In genomic region chrY:8544715-8545114, GRCh38 we compare ENCODE assay signal across 25 cellular contexts.
DNase-seq lines count a peak whose midpoint lies in the region; ATAC-seq, FAIRE-seq and TF ChIP-seq lines count a peak whose summit lies in the region.
"Had no signal": no experiment of that assay in that cellular context is flagged by ENCODE, and none has a peak within 500 bp of the region (broad histone marks: within the 10 kb centered on the region; RNA-seq: fewer than 3 reads in every experiment).

No MANE protein-coding gene starts in this region.

- H3K4me1 Mint-ChIP-seq in activated B cell treated with CpG ODN at 0.5 μM for 24 hours: peaks cover 37% of the 10 kb centered on the region
- H3K4me1 Mint-ChIP-seq: CD8-positive, alpha-beta memory T cell; IgD-negative memory B cell; T-helper 17 cell had no signal

- H3K4me3 Mint-ChIP-seq in activated B cell treated with CpG ODN at 0.5 μM for 24 hours: no peak overlapping the region
- H3K4me3 Mint-ChIP-seq: CD8-positive, alpha-beta memory T cell; IgD-negative memory B cell; T-helper 17 cell had no signal

- H3K36me3 Mint-ChIP-seq in activated B cell treated with CpG ODN at 0.5 μM for 24 hours (ENCODE audit: low read depth): no peaks in the 10 kb centered on the region
- H3K36me3 Mint-ChIP-seq: CD8-positive, alpha-beta memory T cell; IgD-negative memory B cell had no signal

- CTCF ChIA-PET in activated B cell treated with CpG ODN at 0.5 μM for 24 hours (lab: Charles Lee): interaction anchor here (0.5 kb wide), 1 partner anchor 671 kb away, joined by 3 read pairs; no protein-coding TSS in a partner anchor

- DNase-seq in GM18507 (ENCODE audit: extremely low spot score, insufficient read length, low read depth) (no peak), activated B cell treated with CpG ODN at 0.5 μM for 24 hours (no peak), NCI-H748 treated with DMSO at 0.1 percent for 48 hours (lab: John Stamatoyannopoulos, UW) (no peak), midbrain (lab: John Stamatoyannopoulos, UW) (no peak), head of caudate nucleus (no peak)
- DNase-seq: CD8-positive, alpha-beta memory T cell; DMS53; EL; H7; Kasumi-1; MG63; NCI-H1092; NCI-H2081; NCI-H2171 treated with DMSO at 0.1 percent for 48 hours; NCI-H446; NCI-H69; T-helper 17 cell had no signal

- no peaks in the 10 kb centered on the region for H3K27me3 Mint-ChIP-seq in activated B cell treated with CpG ODN at 0.5 μM for 24 hours
- H3K27me3 Mint-ChIP-seq: CD8-positive, alpha-beta memory T cell; IgD-negative memory B cell; T-helper 17 cell had no signal

- no peak for TF ChIP-seq CTCF in activated B cell treated with CpG ODN at 0.5 μM for 24 hours (IDR thresholded peaks at IDR 0.05)

- intact Hi-C loops in activated B cell treated with CpG ODN at 0.5 μM for 24 hours (cut with micrococcal nuclease): no loop called here
- intact Hi-C loops in head of caudate nucleus (cut with DNase I): no loop called here

- peak; percentile 90 for FAIRE-seq in GM18507 (lab: Jason Lieb, UNC)
- FAIRE-seq: A204.1, GM12878, RCC 7860 had no signal

- peak overlapping the region; percentile 51 for H3K27ac Mint-ChIP-seq in activated B cell treated with CpG ODN at 0.5 μM for 24 hours
- H3K27ac Mint-ChIP-seq: CD8-positive, alpha-beta memory T cell; IgD-negative memory B cell; T-helper 17 cell had no signal

- ATAC-seq in GM21447 (IDR thresholded peaks at IDR 0.05; ENCODE audit: unreplicated experiment): peak; percentile 74
- peak; percentile 68 for ATAC-seq in HG03175 (IDR thresholded peaks at IDR 0.05; ENCODE audit: unreplicated experiment)
- ATAC-seq in activated B cell treated with CpG ODN at 0.5 μM for 24 hours (ENCODE audit: low read depth): peak; percentile 37
- no peak for ATAC-seq in HG03196 (IDR thresholded peaks at IDR 0.05; ENCODE audit: unreplicated experiment)
- ATAC-seq: GM12878, Right ventricle myocardium inferior, T-helper 17 cell had no signal

- H3K9me3 Mint-ChIP-seq in activated B cell treated with CpG ODN at 0.5 μM for 24 hours: no peaks in the 10 kb centered on the region
- H3K9me3 Mint-ChIP-seq: CD8-positive, alpha-beta memory T cell; IgD-negative memory B cell had no signal

- POLR2A ChIA-PET in activated B cell treated with CpG ODN at 0.5 μM for 24 hours (lab: Charles Lee): no interaction called here
